1 cellular context compared by ENCODE assay signal in genomic region chr2:64654063-64654811, GRCh38.
TF ChIP-seq lines count a peak whose summit lies in the region.

No MANE protein-coding gene starts in this region.

TF ChIP-seq in HepG2, 621 proteins besides CTCF, POLR2A, EP300 and RAD21 (continued from another document and continues in another):
- peak; percentile 76 for TF ChIP-seq ZNF609 (CRISPR knock-in tag; IDR thresholded peaks at IDR 0.05; ENCODE audit: borderline replicate concordance)
- TF ChIP-seq KLF12 (CRISPR knock-in tag; IDR thresholded peaks at IDR 0.05; ENCODE audit: borderline replicate concordance): no peak
- no peak for TF ChIP-seq CENPX (CRISPR knock-in tag; IDR thresholded peaks at IDR 0.05)
- TF ChIP-seq ARNT (IDR thresholded peaks at IDR 0.05): no peak
- no peak for TF ChIP-seq HES4 (CRISPR knock-in tag; IDR thresholded peaks at IDR 0.05; ENCODE audit: borderline replicate concordance)
- peak; percentile 85; the same call in 1 of the 2 replicates for TF ChIP-seq ZNF546 (CRISPR knock-in tag; conservative IDR thresholded peaks at IDR 0.05)
- peak; percentile 81 for TF ChIP-seq MTF2 (CRISPR knock-in tag; IDR thresholded peaks at IDR 0.05; ENCODE audit: borderline replicate concordance)
- 0 out of 2 replicates have a peak, but pooled peaks have one; percentile 26 for TF ChIP-seq MLLT10 (CRISPR knock-in tag; IDR thresholded peaks at IDR 0.05)
- 0 out of 2 replicates have a peak, but pooled peaks have one; percentile 0 for TF ChIP-seq CAMTA2 (CRISPR knock-in tag; IDR thresholded peaks at IDR 0.05; ENCODE audit: borderline replicate concordance)
- TF ChIP-seq ZNF780A (CRISPR knock-in tag; IDR thresholded peaks at IDR 0.05): peak; percentile 35; the same call in 1 of the 2 replicates
- peak; percentile 84 for TF ChIP-seq RFXAP (CRISPR knock-in tag; IDR thresholded peaks at IDR 0.05; ENCODE audit: borderline replicate concordance)
- peak in 1 of 2 experiments; percentile 46; a peak in 1 of 4 replicates for TF ChIP-seq REST (IDR thresholded peaks at IDR 0.05; ENCODE audit: borderline replicate concordance in 1 of 2, low read depth in 1 of 2, low read length in 2 of 2)
- no peak for TF ChIP-seq ZNF333 (CRISPR knock-in tag; IDR thresholded peaks at IDR 0.05; ENCODE audit: borderline replicate concordance)
- peak; percentile 53; the same call in 1 of the 2 replicates for TF ChIP-seq ZNF564 (CRISPR knock-in tag; IDR thresholded peaks at IDR 0.05)
- peak; percentile 100 for TF ChIP-seq TEAD3 (CRISPR knock-in tag; optimal IDR thresholded peaks at IDR 0.05; ENCODE audit: borderline replicate concordance)
- TF ChIP-seq SMYD3 (CRISPR knock-in tag; IDR thresholded peaks at IDR 0.05): no peak
- no peak for TF ChIP-seq CBX1 (IDR thresholded peaks at IDR 0.05; ENCODE audit: low read depth)
- peak; percentile 55; the same call in 1 of the 2 replicates for TF ChIP-seq SALL2 (CRISPR knock-in tag; IDR thresholded peaks at IDR 0.05)
- 0 out of 2 replicates have a peak, but pooled peaks have one; percentile 20 for TF ChIP-seq ZNF3 (CRISPR knock-in tag; IDR thresholded peaks at IDR 0.05)
- TF ChIP-seq RNF219 (CRISPR knock-in tag; IDR thresholded peaks at IDR 0.05): no peak
- TF ChIP-seq ZNF580 (CRISPR knock-in tag; IDR thresholded peaks at IDR 0.05; ENCODE audit: borderline replicate concordance, low read depth): no peak
- peak; percentile 58 for TF ChIP-seq MLX (CRISPR knock-in tag; IDR thresholded peaks at IDR 0.05)
- TF ChIP-seq TFAP4 (IDR thresholded peaks at IDR 0.05; ENCODE audit: borderline replicate concordance, low read depth): peak; percentile 47; the same call in 1 of the 2 replicates
- TF ChIP-seq ETV6 (CRISPR knock-in tag; conservative IDR thresholded peaks at IDR 0.05): peak; percentile 79
- TF ChIP-seq DZIP1 (CRISPR knock-in tag; IDR thresholded peaks at IDR 0.05): no peak; the same call in 1 of the 2 replicates
- TF ChIP-seq GATA4 (IDR thresholded peaks at IDR 0.05; ENCODE audit: borderline replicate concordance, low read depth): peak; percentile 53; the same call in 1 of the 2 replicates
- TF ChIP-seq ZNF30 (CRISPR knock-in tag; IDR thresholded peaks at IDR 0.05): 0 out of 2 replicates have a peak, but pooled peaks have one; percentile 64
- no peak for TF ChIP-seq ZXDC (CRISPR knock-in tag; IDR thresholded peaks at IDR 0.05)
- peak; percentile 96 for TF ChIP-seq POLR2G (IDR thresholded peaks at IDR 0.05; ENCODE audit: low read depth, low read length)
- peak; percentile 29 for TF ChIP-seq NCOA1 (CRISPR knock-in tag; IDR thresholded peaks at IDR 0.05)
- TF ChIP-seq TBX3 (IDR thresholded peaks at IDR 0.05; ENCODE audit: borderline replicate concordance): peak; percentile 42; the same call in 1 of the 2 replicates
